Comparison of ENCODE assay signal across 9 cellular contexts in the genomic region with DNA sequence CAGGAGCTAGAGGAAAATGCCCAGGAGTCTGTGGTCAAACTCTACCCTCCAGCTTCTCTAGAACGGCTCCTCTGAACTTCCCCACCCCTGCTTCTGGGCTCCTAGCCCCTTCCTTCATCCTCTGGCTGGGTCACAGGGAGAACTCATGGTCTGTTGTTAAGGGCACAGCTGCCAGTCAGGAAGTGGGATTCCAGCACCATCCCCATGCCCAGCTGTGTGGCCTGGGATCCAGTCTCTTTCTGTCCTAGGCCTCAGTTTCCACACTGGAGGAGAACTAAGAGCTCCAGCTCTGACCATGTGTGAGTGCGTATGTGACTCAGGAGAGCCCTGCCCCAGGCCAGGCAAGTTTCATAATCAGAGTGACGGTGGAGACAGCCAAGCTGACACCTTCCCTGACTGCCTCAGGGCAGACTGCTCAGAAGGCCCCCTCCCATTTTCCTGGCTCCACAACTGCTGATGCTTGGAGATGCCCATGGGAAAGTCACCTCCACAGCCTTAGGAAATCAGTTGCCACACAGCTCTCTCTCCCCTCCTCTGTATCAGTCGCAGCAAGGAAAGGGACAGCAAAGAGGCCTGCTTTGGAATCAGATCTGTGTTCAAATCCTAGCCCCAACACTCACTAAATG. TPM values are rescaled to one million over a fixed set of nuclear protein-coding genes. Genes with fewer than 3 reads are reported as not detected.
A peak's percentile ranks its signal among the peaks of the same experiment; 100 is the strongest.
DNase-seq lines count a peak whose midpoint lies in the region; ATAC-seq, FAIRE-seq and TF ChIP-seq lines count a peak whose summit lies in the region.
"Had no signal": no experiment of that assay in that cellular context is flagged by ENCODE, and none has a peak within 500 bp of the region (broad histone marks: within the 10 kb centered on the region; RNA-seq: fewer than 3 reads in every experiment).

No MANE protein-coding gene starts in this region.

- peak overlapping the region; percentile 79 for H3K27ac ChIP-seq in RWPE1
- H3K27ac ChIP-seq in fibroblast of lung (ENCODE audit: insufficient read depth, low read length) = no peak overlapping the region
- peak overlapping the region in 3 of 4 donors; percentile 91 to 96 (median 94) for H3K27ac ChIP-seq in sigmoid colon

- no peaks in the 10 kb centered on the region for H3K27me3 ChIP-seq in fibroblast of lung (ENCODE audit: control insufficient read depth, insufficient read depth, low read length)
- no peaks in the 10 kb centered on the region for H3K27me3 ChIP-seq in sigmoid colon

- ATAC-seq in left colon = no peak

- TF ChIP-seq CTCF in RWPE1 (conservative IDR thresholded peaks at IDR 0.05; ENCODE audit: low read depth) (no peak), fibroblast of lung (conservative IDR thresholded peaks at IDR 0.05 in 1 of 2, IDR thresholded peaks at IDR 0.05 in 1 of 2; ENCODE audit: low read depth in 1 of 2, low read length in 2 of 2) (no peak), sigmoid colon (IDR thresholded peaks at IDR 0.05) (no peak)

- H3K4me3 ChIP-seq in fibroblast of lung (replicated peaks in 1 of 4; ENCODE audit: control extremely low read depth in 1 of 4, insufficient read depth in 1 of 4, low read depth in 3 of 4, low read length in 4 of 4) (no peak overlapping the region), sigmoid colon (no peak overlapping the region)

- FAIRE-seq in GM19239 (lab: Jason Lieb, UNC) = peak; percentile 69

- H4K20me1 ChIP-seq in fibroblast of lung (ENCODE audit: control insufficient read depth, extremely low read depth, insufficient read depth, low read length) = no peaks in the 10 kb centered on the region

- no peak for TF ChIP-seq EP300 in sigmoid colon (IDR thresholded peaks at IDR 0.05)

- intact Hi-C loops in sigmoid colon (cut with DNase I) = loop anchor here (5.0 kb wide), 2 partner anchors 64 to 246 kb away; partner anchors contain the start of genes COPA, NCSTN and PIGM
- intact Hi-C loops in left colon (cut with DNase I, micrococcal nuclease) = no loop called here

- WGBS in sigmoid colon, 2 donors = 80 to 81% methylated on average over 4 of the region's 4 CpGs

- H3K9me3 ChIP-seq in fibroblast of lung (ENCODE audit: control insufficient read depth, insufficient read depth, low read depth, low read length) = no peaks in the 10 kb centered on the region
- no peaks in the 10 kb centered on the region for H3K9me3 ChIP-seq in sigmoid colon

- H3K4me2 ChIP-seq in fibroblast of lung (ENCODE audit: extremely low read depth, insufficient read depth, low read length) = no peak overlapping the region

- POLR2A ChIA-PET in RWPE1 (lab: Yijun Ruan, JAX; ENCODE audit: low non-redundant PET) = interaction anchor here (0.6 kb wide), 1 partner anchor 166 kb away, joined by 3 read pairs; the partner anchor contains the start of gene DCAF8

- CTCF ChIA-PET in RWPE1 (lab: Yijun Ruan, JAX) = interaction anchor here (0.5 to 1.2 kb wide), 5 partner anchors 17 to 97 kb away, joined by 3 to 5 read pairs (median 3); no protein-coding TSS in a partner anchor

- H3K36me3 ChIP-seq in fibroblast of lung (ENCODE audit: control insufficient read depth, insufficient read depth, low read length) (no peaks in the 10 kb centered on the region), sigmoid colon (peaks cover 6 to 34% (median 12%) of the 10 kb centered on the region in 4 donors)

- no peak overlapping the region for H3K9ac ChIP-seq in fibroblast of lung (ENCODE audit: insufficient read depth, low read length)

- H3K4me1 ChIP-seq in fibroblast of lung (ENCODE audit: control insufficient read depth, extremely low read depth, insufficient read depth, low read length) (peaks cover 7% of the 10 kb centered on the region), sigmoid colon (peaks cover 0 to 41% (median 34%) of the 10 kb centered on the region in 4 donors)

- DNase-seq in GM19239 (ENCODE audit: insufficient read length, low spot score) (no peak), RWPE1 (ENCODE audit: low spot score) (peak; percentile 70), fibroblast of lung (ENCODE audit: low read depth in 2 of 2) (peak; percentile 14 to 37), sigmoid colon (peak; percentile 85), HK-2 (ENCODE audit: unreplicated experiment) (no peak), left colon (no peak), HuH-7.5 (ENCODE audit: low spot score) (no peak), NCI-H146 treated with DMSO at 0.1 percent for 48 hours (lab: John Stamatoyannopoulos, UW; ENCODE audit: unreplicated experiment) (no peak)

- no peaks in the 10 kb centered on the region for H3K79me2 ChIP-seq in fibroblast of lung (ENCODE audit: control insufficient read depth, insufficient read depth, low read length)

- H2AFZ ChIP-seq in fibroblast of lung (ENCODE audit: low read length) = no peak overlapping the region

- no peak for TF ChIP-seq POLR2A in sigmoid colon (IDR thresholded peaks at IDR 0.05)

RNA-seq across cellular contexts. Expression of gene IGSF8, which starts 1.8 kb away (rescaled TPM):
- total RNA-seq in fibroblast of lung (24.4 and 27.7 TPM in 2 replicates), sigmoid colon (10 to 100 TPM; 11.1 to 11.4 (median 11.3) TPM), left colon (10 to 100 TPM; 57.6 to 64.0 TPM)
- polyA plus RNA-seq in fibroblast of lung (6.2 and 6.5 TPM in 2 replicates), sigmoid colon (10 to 100 TPM in 1 of 3 donors, 1 to 10 TPM in 2; 4.8 to 34.9 (median 7.2) TPM)
- polyA plus RNA-seq in fibroblast of lung (2012) = 10.9 and 11.3 TPM in 2 replicates
- polyA minus RNA-seq in fibroblast of lung (ENCODE audit: low replicate concordance) = 12.0 and 14.6 TPM in 2 replicates

RNA-seq across cellular contexts. Expression of gene KCNJ9, which starts 15.3 kb away (rescaled TPM):
- total RNA-seq in fibroblast of lung (under 0.01 TPM in 2 replicates), sigmoid colon (under 1 TPM; under 0.01 to 0.36 (median 0.27) TPM), left colon (not detected)
- polyA plus RNA-seq in fibroblast of lung (not detected in 2 replicates), sigmoid colon (under 1 TPM in 1 of 3 donors, not detected in 2; 0.22 TPM)
- not detected in 2 replicates for polyA plus RNA-seq in fibroblast of lung (2012)
- not detected in 2 replicates for polyA minus RNA-seq in fibroblast of lung (ENCODE audit: low replicate concordance)
- total RNA-seq: pulmonary artery endothelial cell had no signal

RNA-seq across cellular contexts. Expression of gene ATP1A2, which starts 19.0 kb away (rescaled TPM):
- total RNA-seq in fibroblast of lung = 1.8 and 32.9 TPM in 2 replicates
- 0.01 and 0.44 TPM in 2 replicates for polyA plus RNA-seq in fibroblast of lung
- polyA plus RNA-seq in fibroblast of lung (2012) = 0.64 TPM in 1 of 2 replicates, not detected in the other
- polyA minus RNA-seq in fibroblast of lung (ENCODE audit: low replicate concordance) = 1.3 TPM in 1 of 2 replicates, not detected in the other
- total RNA-seq in sigmoid colon = 100 to 1,000 TPM in 2 of 4 donors, 10 to 100 TPM in 2; 60.7 to 153 (median 102) TPM
- 1 to 10 TPM in 2 of 3 donors, under 1 TPM in 1; 0.92 to 5.7 (median 1.8) TPM for polyA plus RNA-seq in sigmoid colon
- total RNA-seq in left colon = 10 to 100 TPM in 1 of 2 donors, 1 to 10 TPM in 1; 1.8 to 12.1 TPM
- total RNA-seq: pulmonary artery endothelial cell had no signal

RNA-seq across cellular contexts. Expression of gene KCNJ10, which starts 26.6 kb away (rescaled TPM):
- total RNA-seq in fibroblast of lung (not detected in 2 replicates), sigmoid colon (under 1 TPM in 2 of 4 donors, not detected in 2; 0.27 to 0.36 TPM), left colon (under 1 TPM in 1 of 2 donors, not detected in 1; 0.45 TPM)
- polyA plus RNA-seq in fibroblast of lung (not detected in 2 replicates), sigmoid colon (1 to 10 TPM in 1 of 3 donors, under 1 TPM in 1, not detected in 1; 0.23 to 1.3 TPM)
- polyA plus RNA-seq in fibroblast of lung (2012) = not detected in 2 replicates
- polyA minus RNA-seq in fibroblast of lung (ENCODE audit: low replicate concordance) = not detected in 2 replicates
- total RNA-seq: pulmonary artery endothelial cell had no signal

RNA-seq across cellular contexts. Expression of gene ATP1A4, which starts 54.8 kb away (rescaled TPM):
- total RNA-seq in fibroblast of lung (0.26 TPM in 1 of 2 replicates, not detected in the other), sigmoid colon (1 to 10 TPM in 1 of 4 donors, under 1 TPM in 1, not detected in 2; 0.27 to 3.0 TPM), left colon (not detected)
- polyA plus RNA-seq in fibroblast of lung (not detected in 2 replicates), sigmoid colon (under 1 TPM in 1 of 3 donors, not detected in 2; 0.22 TPM)
- not detected in 2 replicates for polyA plus RNA-seq in fibroblast of lung (2012)
- not detected in 2 replicates for polyA minus RNA-seq in fibroblast of lung (ENCODE audit: low replicate concordance)
- total RNA-seq: pulmonary artery endothelial cell had no signal

Comparison
In these comparisons a context has a peak if more than half of its experiments do, and no peak if none do; other contexts are left out.
1. DNase-seq: peak in RWPE1 (single experiment), fibroblast of lung (2 of 2) and sigmoid colon (single experiment); none in GM19239 (single experiment), HK-2 (single experiment), left colon (0 of 2), HuH-7.5 (single experiment) and NCI-H146 treated with DMSO at 0.1 percent for 48 hours (single experiment).